8 cellular contexts compared by ENCODE assay signal in the genomic region with DNA sequence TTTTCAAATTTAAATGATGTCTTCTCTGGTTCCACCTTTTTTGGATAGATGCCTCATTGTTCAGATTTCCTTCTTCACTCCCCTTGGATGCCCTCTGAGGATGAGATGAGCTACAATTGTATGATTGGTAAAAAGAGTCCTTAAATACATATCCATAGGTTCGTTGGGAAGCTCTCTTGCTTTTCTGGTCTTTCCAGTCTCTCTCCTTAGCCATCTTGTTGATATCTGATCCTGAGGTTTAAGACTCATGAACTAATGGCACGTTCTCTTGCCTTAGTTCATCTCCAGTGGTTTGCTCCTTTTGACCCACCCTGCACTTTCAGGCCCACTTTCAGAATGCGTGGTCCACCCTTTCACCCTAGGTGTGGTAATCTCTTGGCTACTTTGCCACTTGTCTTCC.
"Had no signal": no experiment of that assay in that cellular context is flagged by ENCODE, and none has a peak within 500 bp of the region (broad histone marks: within the 10 kb centered on the region; RNA-seq: fewer than 3 reads in every experiment).

No MANE protein-coding gene starts in this region.

- H3K4me2 ChIP-seq: GM23338 had no signal

- H2AFZ ChIP-seq: GM23338 had no signal

- H3K4me1 ChIP-seq: HAP-1 had no signal

- ATAC-seq: GM23338, HCT116, HepG2 had no signal

- DNase-seq: H7, HFFc6, KBM-7 had no signal

- H3K27ac ChIP-seq: HL-60 had no signal

- H3K36me3 ChIP-seq: HAP-1 had no signal

- H3K4me3 ChIP-seq: GM23338, HAP-1 had no signal

- H3K9me3 ChIP-seq: HAP-1 had no signal
